Comparison of ENCODE assay signal across 23 cellular contexts in genomic region chr10:3310016-3310415, GRCh38.
"Had no signal": no experiment of that assay in that cellular context is flagged by ENCODE, and none has a peak within 500 bp of the region (broad histone marks: within the 10 kb centered on the region; RNA-seq: fewer than 3 reads in every experiment).

No MANE protein-coding gene starts in this region.

- H3K27ac Mint-ChIP-seq: naive thymus-derived CD8-positive, alpha-beta T cell; nephron; neural progenitor cell; stimulated activated naive B cell treated with anti-CD40 and anti-IgM and Interleukin-4, amounts not matched to agents 10 μg/mL and 1 μg/mL and 100 μg/mL, for 72 hours had no signal

- H3K4me3 Mint-ChIP-seq: naive thymus-derived CD8-positive, alpha-beta T cell; nephron; neural progenitor cell; stimulated activated naive B cell treated with anti-CD40 and anti-IgM and Interleukin-4, amounts not matched to agents 10 μg/mL and 1 μg/mL and 100 μg/mL, for 72 hours had no signal

- DNase-seq: kidney; left colon; left lung; lower lobe of right lung; mammary epithelial cell; mesenchymal stem cell; naive thymus-derived CD8-positive, alpha-beta T cell; occipital lobe; psoas muscle; right lobe of liver; stimulated activated CD4-positive, alpha-beta T cell treated with anti-CD3 and anti-CD28 coated beads, Interleukin-12 subunit alpha, Interleukin-12 subunit beta, amount 100 ng/mL, for 4 hours; stimulated activated CD4-positive, alpha-beta T cell treated with anti-CD3 and anti-CD28 coated beads, Interleukin-15, amount 100 ng/mL, for 24 hours; stimulated activated CD4-positive, alpha-beta T cell treated with anti-CD3 and anti-CD28 coated beads, Interleukin-2, amount 100 ng/mL, for 24 hours; stimulated activated CD4-positive, alpha-beta T cell treated with anti-CD3 and anti-CD28 coated beads, Interleukin-4, amount 100 ng/mL, for 1 hour; stimulated activated naive B cell treated with anti-CD40 and anti-IgM and Interleukin-4, amounts not matched to agents 10 μg/mL and 1 μg/mL and 100 μg/mL, for 72 hours; stimulated activated naive CD8-positive, alpha-beta T cell treated with anti-CD3 and anti-CD28 coated beads, Interleukin-15, Interleukin-2, amounts not matched to agents 100 U/mL and 50 U/mL, for 24 hours; stomach; testis; thyroid gland; transverse colon; upper lobe of left lung had no signal

- ATAC-seq: left colon; left lung; lower lobe of right lung; naive thymus-derived CD8-positive, alpha-beta T cell; psoas muscle; right lobe of liver; stimulated activated naive B cell treated with anti-CD40 and anti-IgM and Interleukin-4, amounts not matched to agents 10 μg/mL and 1 μg/mL and 100 μg/mL, for 72 hours; stimulated activated naive CD8-positive, alpha-beta T cell treated with anti-CD3 and anti-CD28 coated beads, Interleukin-15, Interleukin-2, amounts not matched to agents 100 U/mL and 50 U/mL, for 24 hours had no signal

- H3K36me3 Mint-ChIP-seq: neural progenitor cell; stimulated activated naive B cell treated with anti-CD40 and anti-IgM and Interleukin-4, amounts not matched to agents 10 μg/mL and 1 μg/mL and 100 μg/mL, for 72 hours had no signal
